ENCODE assay signal across 14 cellular contexts in the genomic region with DNA sequence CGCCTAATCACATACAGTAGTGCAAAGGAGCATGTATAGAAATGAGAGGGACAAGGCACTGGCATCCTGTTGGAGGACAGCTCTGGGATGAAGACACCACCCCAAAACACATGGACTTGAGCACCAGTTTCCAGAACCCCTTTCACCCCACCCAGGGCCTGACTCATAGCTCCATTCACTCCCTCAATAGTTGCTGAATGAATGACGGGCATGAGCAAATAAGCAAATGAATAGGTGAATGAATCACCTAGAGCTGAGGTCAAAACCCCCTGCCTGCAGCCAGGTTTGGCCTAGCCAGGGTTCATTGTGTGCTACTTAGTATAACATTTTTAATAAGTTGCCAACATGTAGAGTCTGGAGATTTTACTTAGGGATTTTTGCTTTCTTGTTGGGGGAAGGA.
A peak's percentile ranks its signal among the peaks of the same experiment; 100 is the strongest.
DNase-seq lines count a peak whose midpoint lies in the region; ATAC-seq, FAIRE-seq and TF ChIP-seq lines count a peak whose summit lies in the region.
"Had no signal": no experiment of that assay in that cellular context is flagged by ENCODE, and none has a peak within 500 bp of the region (broad histone marks: within the 10 kb centered on the region; RNA-seq: fewer than 3 reads in every experiment).

No MANE protein-coding gene starts in this region.

- TF ChIP-seq CTCF in A549 (IDR thresholded peaks at IDR 0.05) (no peak), activated B cell treated with CpG ODN at 0.5 μM for 24 hours (IDR thresholded peaks at IDR 0.05) (no peak), keratinocyte (optimal IDR thresholded peaks at IDR 0.05 in 1 of 3, IDR thresholded peaks at IDR 0.05 in 1 of 3, conservative IDR thresholded peaks at IDR 0.05 in 1 of 3; ENCODE audit: extremely low read depth in 1 of 3, insufficient read depth in 2 of 3, low read length in 3 of 3) (no peak), dorsolateral prefrontal cortex (IDR thresholded peaks at IDR 0.05 in 54 of 56, conservative IDR thresholded peaks at IDR 0.05 in 2 of 56; ENCODE audit: low read depth in 1 of 56, partially characterized antibody in 56 of 56) (no peak)
- TF ChIP-seq CTCF in activated CD8-positive, alpha-beta T cell treated with anti-CD3 and anti-CD28 coated beads for 36 hours (IDR thresholded peaks at IDR 0.05): no peak

- peak overlapping the region; percentile 37 for H2AFZ ChIP-seq in keratinocyte (ENCODE audit: control insufficient read depth, low read length)

- H3K9me3 Mint-ChIP-seq in activated B cell treated with CpG ODN at 0.5 μM for 24 hours: no peaks in the 10 kb centered on the region
- H3K9me3 Mint-ChIP-seq in activated CD8-positive, alpha-beta T cell treated with anti-CD3 and anti-CD28 coated beads for 36 hours: no peaks in the 10 kb centered on the region
- H3K9me3 Mint-ChIP-seq: central memory CD8-positive, alpha-beta T cell had no signal

- no peaks in the 10 kb centered on the region for H3K4me1 Mint-ChIP-seq in activated B cell treated with CpG ODN at 0.5 μM for 24 hours
- H3K4me1 Mint-ChIP-seq in activated CD8-positive, alpha-beta T cell treated with anti-CD3 and anti-CD28 coated beads for 36 hours (ENCODE audit: low read depth): no peaks in the 10 kb centered on the region
- H3K4me1 Mint-ChIP-seq: central memory CD8-positive, alpha-beta T cell had no signal

- peak in 1 of 2 experiments; percentile 20; a peak in 1 of 5 replicates for TF ChIP-seq RAD21 in A549 (conservative IDR thresholded peaks at IDR 0.05 in 1 of 2, IDR thresholded peaks at IDR 0.05 in 1 of 2)

- H3K4me2 ChIP-seq in A549 (peak overlapping the region; percentile 59), keratinocyte (ENCODE audit: control insufficient read depth, extremely low read depth, insufficient read depth, low read depth, low read length) (peak overlapping the region; percentile 45)

- intact Hi-C loops in activated B cell treated with CpG ODN at 0.5 μM for 24 hours (cut with micrococcal nuclease) (no loop called here), dorsolateral prefrontal cortex (cut with DNase I) (no loop called here)
- intact Hi-C loops in activated CD8-positive, alpha-beta T cell treated with anti-CD3 and anti-CD28 coated beads for 36 hours (cut with micrococcal nuclease): no loop called here

- POLR2A ChIA-PET in A549 (lab: Yijun Ruan, JAX) (interaction anchor here (0.9 to 1.6 kb wide), 3 partner anchors 17 to 67 kb away, joined by 4 to 13 read pairs (median 6); partner anchors contain the start of gene NRP2), activated B cell treated with CpG ODN at 0.5 μM for 24 hours (lab: Charles Lee) (no interaction called here)
- POLR2A ChIA-PET in activated CD8-positive, alpha-beta T cell treated with anti-CD3 and anti-CD28 coated beads for 36 hours (lab: Charles Lee): no interaction called here

- H3K27me3 Mint-ChIP-seq in activated B cell treated with CpG ODN at 0.5 μM for 24 hours: no peaks in the 10 kb centered on the region
- peaks cover 6% of the 10 kb centered on the region for H3K27me3 Mint-ChIP-seq in activated CD8-positive, alpha-beta T cell treated with anti-CD3 and anti-CD28 coated beads for 36 hours

- H3K36me3 ChIP-seq in keratinocyte (ENCODE audit: control insufficient read depth in 2 of 2, extremely low read depth in 1 of 2, insufficient read depth in 2 of 2, low read length in 2 of 2): peaks cover 3 to 31% of the 10 kb centered on the region in 2 experiments
- H3K36me3 ChIP-seq: gastrocnemius medialis, right atrium auricular region had no signal

- no peak overlapping the region for H3K4me3 Mint-ChIP-seq in activated B cell treated with CpG ODN at 0.5 μM for 24 hours
- no peak overlapping the region for H3K4me3 Mint-ChIP-seq in activated CD8-positive, alpha-beta T cell treated with anti-CD3 and anti-CD28 coated beads for 36 hours
- H3K4me3 Mint-ChIP-seq: central memory CD8-positive, alpha-beta T cell had no signal

- no peak overlapping the region for H3K27ac Mint-ChIP-seq in activated B cell treated with CpG ODN at 0.5 μM for 24 hours
- no peak overlapping the region for H3K27ac Mint-ChIP-seq in activated CD8-positive, alpha-beta T cell treated with anti-CD3 and anti-CD28 coated beads for 36 hours

- peak overlapping the region; percentile 87 to 94 for H3K27ac ChIP-seq in A549
- H3K27ac ChIP-seq in keratinocyte (ENCODE audit: control insufficient read depth, insufficient read depth, low read length): peak overlapping the region; percentile 94
- H3K27ac ChIP-seq in dorsolateral prefrontal cortex: no peak overlapping the region
- H3K27ac ChIP-seq: gastrocnemius medialis, right atrium auricular region had no signal

- peaks cover 2% of the 10 kb centered on the region for H3K36me3 Mint-ChIP-seq in activated B cell treated with CpG ODN at 0.5 μM for 24 hours (ENCODE audit: low read depth)
- no peaks in the 10 kb centered on the region for H3K36me3 Mint-ChIP-seq in activated CD8-positive, alpha-beta T cell treated with anti-CD3 and anti-CD28 coated beads for 36 hours (ENCODE audit: low read depth)

- dilution Hi-C loops in keratinocyte (cut with MboI; ENCODE audit: extremely low pct_ligation_motif_present, low sequenced_read_pairs): no loop called here

- WGBS in A549 (ENCODE audit: missing lambda C conversion rate): 21% methylated on average over 2 of the region's 2 CpGs

- ATAC-seq in A549 (peak; percentile 69 to 81), activated B cell treated with CpG ODN at 0.5 μM for 24 hours (ENCODE audit: low read depth) (peak; percentile 14), GM18505 (IDR thresholded peaks at IDR 0.05; ENCODE audit: unreplicated experiment) (no peak), HG02852 (IDR thresholded peaks at IDR 0.05; ENCODE audit: unreplicated experiment) (no peak)
- no peak for ATAC-seq in activated CD8-positive, alpha-beta T cell treated with anti-CD3 and anti-CD28 coated beads for 36 hours
- ATAC-seq: gastrocnemius medialis had no signal

- no peaks in the 10 kb centered on the region for H3K9me1 ChIP-seq in keratinocyte (ENCODE audit: control insufficient read depth, extremely low read depth, insufficient read depth, low read length)

- peak; percentile 49 to 80; a peak in 3 of 5 replicates for TF ChIP-seq EP300 in A549 (IDR thresholded peaks at IDR 0.05)

- no peaks in the 10 kb centered on the region for H3K9me3 ChIP-seq in A549
- no peaks in the 10 kb centered on the region for H3K9me3 ChIP-seq in keratinocyte (ENCODE audit: control insufficient read depth, low read depth, low read length)
- H3K9me3 ChIP-seq: gastrocnemius medialis, right atrium auricular region had no signal

- FAIRE-seq in A549 (lab: Jason Lieb, UNC) (no peak), keratinocyte (lab: Jason Lieb, UNC) (peak; percentile 95)

- H3K79me2 ChIP-seq in keratinocyte (ENCODE audit: control insufficient read depth, insufficient read depth, low read length): no peaks in the 10 kb centered on the region

- H3K4me1 ChIP-seq in A549 (peaks cover 86% of the 10 kb centered on the region), keratinocyte (ENCODE audit: control insufficient read depth, extremely low read depth, insufficient read depth, low read length) (peaks cover 53% of the 10 kb centered on the region)
- H3K4me1 ChIP-seq: gastrocnemius medialis, right atrium auricular region had no signal

- H3K4me3 ChIP-seq in A549: no peak overlapping the region
- H3K4me3 ChIP-seq in keratinocyte (ENCODE audit: control insufficient read depth in 2 of 3, extremely low read depth in 1 of 3, insufficient read depth in 2 of 3, low read depth in 1 of 3, low read length in 3 of 3): no peak overlapping the region
- no peak overlapping the region for H3K4me3 ChIP-seq in dorsolateral prefrontal cortex
- H3K4me3 ChIP-seq: gastrocnemius medialis, right atrium auricular region had no signal

- H4K20me1 ChIP-seq in keratinocyte (ENCODE audit: control insufficient read depth, extremely low read depth, insufficient read depth, low read length): no peaks in the 10 kb centered on the region

- H3K9ac ChIP-seq in keratinocyte (ENCODE audit: control insufficient read depth, extremely low read depth, insufficient read depth, low read length): peak overlapping the region; percentile 66

- DNase-seq in A549 (ENCODE audit: low read depth in 1 of 2, low spot score in 1 of 2): peak; percentile 83 to 85
- DNase-seq in HPDE6-E6E7 (ENCODE audit: extremely low spot score): peak; percentile 97
- DNase-seq in activated B cell treated with CpG ODN at 0.5 μM for 24 hours: no peak
- peak; percentile 92 for DNase-seq in keratinocyte (ENCODE audit: low read depth, low spot score)
- no peak for DNase-seq in activated CD8-positive, alpha-beta T cell treated with anti-CD3 and anti-CD28 coated beads for 36 hours
- no peak for DNase-seq in dorsolateral prefrontal cortex
- DNase-seq: AML-193, gastrocnemius medialis, NCI-H446 treated with DMSO at 0.1 percent for 48 hours, Right ventricle myocardium superior had no signal

- H3K27me3 ChIP-seq in keratinocyte (ENCODE audit: control insufficient read depth, extremely low read depth, insufficient read depth, low read length): no peaks in the 10 kb centered on the region
- no peaks in the 10 kb centered on the region for H3K27me3 ChIP-seq in dorsolateral prefrontal cortex
- H3K27me3 ChIP-seq: gastrocnemius medialis, right atrium auricular region had no signal

- no peak for TF ChIP-seq POLR2A in A549 (IDR thresholded peaks at IDR 0.05; ENCODE audit: low read length)
- TF ChIP-seq POLR2A in GM18505 (IDR thresholded peaks at IDR 0.05; ENCODE audit: borderline replicate concordance, extremely low read depth, insufficient read depth, insufficient read length): no peak

- CTCF ChIA-PET in A549 (lab: Yijun Ruan, JAX) (interaction anchor here (0.6 to 1.7 kb wide), 2 partner anchors 29 to 47 kb away, joined by 3 to 7 read pairs; no protein-coding TSS in a partner anchor), activated B cell treated with CpG ODN at 0.5 μM for 24 hours (lab: Charles Lee) (no interaction called here)
- CTCF ChIA-PET in activated CD8-positive, alpha-beta T cell treated with anti-CD3 and anti-CD28 coated beads for 36 hours (lab: Charles Lee): no interaction called here

TF ChIP-seq in A549, 52 proteins besides CTCF, POLR2A, EP300 and RAD21 (continues in another document):
- TF ChIP-seq, protein P1, sequence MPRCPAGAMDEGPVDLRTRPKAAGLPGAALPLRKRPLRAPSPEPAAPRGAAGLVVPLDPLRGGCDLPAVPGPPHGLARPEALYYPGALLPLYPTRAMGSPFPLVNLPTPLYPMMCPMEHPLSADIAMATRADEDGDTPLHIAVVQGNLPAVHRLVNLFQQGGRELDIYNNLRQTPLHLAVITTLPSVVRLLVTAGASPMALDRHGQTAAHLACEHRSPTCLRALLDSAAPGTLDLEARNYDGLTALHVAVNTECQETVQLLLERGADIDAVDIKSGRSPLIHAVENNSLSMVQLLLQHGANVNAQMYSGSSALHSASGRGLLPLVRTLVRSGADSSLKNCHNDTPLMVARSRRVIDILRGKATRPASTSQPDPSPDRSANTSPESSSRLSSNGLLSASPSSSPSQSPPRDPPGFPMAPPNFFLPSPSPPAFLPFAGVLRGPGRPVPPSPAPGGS (IDR thresholded peaks at IDR 0.05): peak; percentile 28; the same call in 2 of the 3 replicates
- peak; percentile 16; the same call in 1 of the 2 replicates for TF ChIP-seq MYC (IDR thresholded peaks at IDR 0.05; ENCODE audit: borderline replicate concordance, low read length)
- TF ChIP-seq GATA3 (IDR thresholded peaks at IDR 0.05; ENCODE audit: borderline replicate concordance): peak; percentile 82; the same call in 1 of the 2 replicates
- peak in 1 of 2 experiments; percentile 63; a peak in 1 of 4 replicates for TF ChIP-seq CEBPB (IDR thresholded peaks at IDR 0.05)

Comparison
In these comparisons a context has a peak if more than half of its experiments do, and no peak if none do; other contexts are left out.
1. ATAC-seq: peak in A549 (2 of 2) and activated B cell treated with CpG ODN at 0.5 μM for 24 hours (single experiment); none in activated CD8-positive, alpha-beta T cell treated with anti-CD3 and anti-CD28 coated beads for 36 hours (single experiment), GM18505 (single experiment) and HG02852 (single experiment).
2. DNase-seq: peak in A549 (2 of 2), HPDE6-E6E7 (single experiment) and keratinocyte (single experiment); none in activated B cell treated with CpG ODN at 0.5 μM for 24 hours (single experiment), activated CD8-positive, alpha-beta T cell treated with anti-CD3 and anti-CD28 coated beads for 36 hours (single experiment) and dorsolateral prefrontal cortex (0 of 10).
3. H3K27ac ChIP-seq: peak in A549 (2 of 2) and keratinocyte (single experiment); none in dorsolateral prefrontal cortex (0 of 59).